ENCODE assay signal across 22 cellular contexts in genomic region chr2:69964353-69964831, GRCh38. TPM values are rescaled to one million over a fixed set of nuclear protein-coding genes. Genes with fewer than 3 reads are reported as not detected.
DNase-seq lines count a peak whose midpoint lies in the region; ATAC-seq and TF ChIP-seq lines count a peak whose summit lies in the region.
"Had no signal": no experiment of that assay in that cellular context is flagged by ENCODE, and none has a peak within 500 bp of the region (broad histone marks: within the 10 kb centered on the region; RNA-seq: fewer than 3 reads in every experiment).

No MANE protein-coding gene starts in this region.

- H3K27ac ChIP-seq in mammary epithelial cell (ENCODE audit: insufficient read depth, low read depth, low read length) (no peak overlapping the region), breast epithelium (peak overlapping the region in 1 of 2 donors; percentile 39), hepatocyte (peak overlapping the region; percentile 73), transverse colon (peak overlapping the region in 3 of 4 donors; percentile 17 to 54 (median 34))
- H3K27ac ChIP-seq: gastroesophageal sphincter, lower lobe of right lung, SJSA1 had no signal

- no peak for TF ChIP-seq POLR2A in breast epithelium (IDR thresholded peaks at IDR 0.05)
- TF ChIP-seq POLR2A in transverse colon (IDR thresholded peaks at IDR 0.05), result peak; percentile 34

- ATAC-seq in GM18861 (IDR thresholded peaks at IDR 0.05; ENCODE audit: unreplicated experiment), result no peak
- ATAC-seq: activated CD8-positive, alpha-beta T cell treated with anti-CD3 and anti-CD28 coated beads for 36 hours; gastroesophageal sphincter; lower lobe of right lung had no signal

- no peak overlapping the region for H3K9ac ChIP-seq in mammary epithelial cell (ENCODE audit: insufficient read depth, low read length)
- peak overlapping the region; percentile 33 for H3K9ac ChIP-seq in mucosa of stomach (ENCODE audit: low read length)

- H3K4me2 ChIP-seq in mammary epithelial cell (ENCODE audit: insufficient read depth, low read depth, low read length) (no peak overlapping the region), hepatocyte (peak overlapping the region; percentile 5)

- BruUV-seq in mammary epithelial cell (replicated peaks; lab: Mats Ljungman, UMichigan), result no TSS peak

- intact Hi-C loops in mammary epithelial cell (cut with micrococcal nuclease) (no loop called here), breast epithelium (cut with DNase I; ENCODE audit: low total_unique reads) (no loop called here), transverse colon (cut with DNase I; ENCODE audit: low total_unique reads) (no loop called here)

- H3K27me3 ChIP-seq in mammary epithelial cell (ENCODE audit: insufficient read depth, low read length) (no peaks in the 10 kb centered on the region), breast epithelium (no peaks in the 10 kb centered on the region), hepatocyte (no peaks in the 10 kb centered on the region), mucosa of stomach (ENCODE audit: control insufficient read depth, insufficient read depth, low read length) (no peaks in the 10 kb centered on the region), transverse colon (no peaks in the 10 kb centered on the region)
- H3K27me3 ChIP-seq: gastroesophageal sphincter, SJSA1 had no signal

- H2AFZ ChIP-seq in mammary epithelial cell (ENCODE audit: low read depth, low read length) (peak overlapping the region; percentile 77), hepatocyte (no peak overlapping the region)

- peaks cover 7% of the 10 kb centered on the region for H3K4me1 ChIP-seq in mammary epithelial cell (ENCODE audit: insufficient read depth, low read length)
- peaks cover 0 to 6% of the 10 kb centered on the region in 2 donors for H3K4me1 ChIP-seq in breast epithelium
- H3K4me1 ChIP-seq in hepatocyte (ENCODE audit: insufficient read depth), result no peaks in the 10 kb centered on the region
- peaks cover 34% of the 10 kb centered on the region for H3K4me1 ChIP-seq in mucosa of stomach (ENCODE audit: control insufficient read depth, insufficient read depth, low read length)
- H3K4me1 ChIP-seq in transverse colon, result peaks cover 0 to 16% (median 7%) of the 10 kb centered on the region in 4 donors
- H3K4me1 ChIP-seq: gastroesophageal sphincter, HAP-1, lower lobe of right lung, SJSA1 had no signal

- no peak for TF ChIP-seq CTCF in mammary epithelial cell (conservative IDR thresholded peaks at IDR 0.05 in 1 of 2, IDR thresholded peaks at IDR 0.05 in 1 of 2; ENCODE audit: extremely low read depth in 1 of 2, insufficient read depth in 1 of 2, low read depth in 1 of 2, low read length in 2 of 2)
- TF ChIP-seq CTCF in breast epithelium (IDR thresholded peaks at IDR 0.05), result no peak
- no peak for TF ChIP-seq CTCF in hepatocyte (IDR thresholded peaks at IDR 0.05; ENCODE audit: poor library complexity)
- no peak for TF ChIP-seq CTCF in transverse colon (IDR thresholded peaks at IDR 0.05)

- DNase-seq in mammary epithelial cell, result no peak
- DNase-seq in breast epithelium (ENCODE audit: low spot score in 2 of 2), result no peak
- DNase-seq in hepatocyte (ENCODE audit: low spot score), result peak; percentile 42
- peak; percentile 56 for DNase-seq in transverse colon
- DNase-seq in NCI-H1930 (lab: John Stamatoyannopoulos, UW), result no peak
- DNase-seq in anterior cingulate cortex (lab: John Stamatoyannopoulos, UW), result no peak
- DNase-seq: activated CD4-positive, alpha-beta T cell treated with anti-CD3 and anti-CD28 coated beads for 1 hour; activated CD8-positive, alpha-beta T cell treated with anti-CD3 and anti-CD28 coated beads for 36 hours; aorta; caudate nucleus; lower lobe of right lung; NCI-H1105; NCI-H187 treated with DMSO at 0.1 percent for 48 hours; NCI-H526; retina; T-cell had no signal

- no peak for TF ChIP-seq EP300 in transverse colon (IDR thresholded peaks at IDR 0.05; ENCODE audit: low read depth)

- dilution Hi-C loops in mammary epithelial cell (cut with HindIII; ENCODE audit: low sequenced_read_pairs), result no loop called here

- H3K9me3 ChIP-seq in mammary epithelial cell (replicated peaks; ENCODE audit: insufficient read depth, low read length), result no peaks in the 10 kb centered on the region
- no peaks in the 10 kb centered on the region for H3K9me3 ChIP-seq in breast epithelium
- no peaks in the 10 kb centered on the region for H3K9me3 ChIP-seq in hepatocyte (ENCODE audit: low read depth)
- H3K9me3 ChIP-seq in mucosa of stomach (ENCODE audit: control insufficient read depth, low read length), result no peaks in the 10 kb centered on the region
- H3K9me3 ChIP-seq in transverse colon, result no peaks in the 10 kb centered on the region
- H3K9me3 ChIP-seq: gastroesophageal sphincter, HAP-1, lower lobe of right lung, SJSA1 had no signal

- H3K9me2 ChIP-seq in hepatocyte (replicated peaks; ENCODE audit: insufficient read depth), result no peaks in the 10 kb centered on the region

- H3K4me3 ChIP-seq in mammary epithelial cell (replicated peaks in 1 of 3; ENCODE audit: insufficient read depth in 1 of 3, low read depth in 2 of 3, low read length in 3 of 3) (no peak overlapping the region), breast epithelium (no peak overlapping the region), hepatocyte (no peak overlapping the region), mucosa of stomach (ENCODE audit: low read length) (no peak overlapping the region), transverse colon (no peak overlapping the region)
- H3K4me3 ChIP-seq: gastroesophageal sphincter, HAP-1, lower lobe of right lung, SJSA1, skin epidermis had no signal

- H4K20me1 ChIP-seq in mammary epithelial cell (ENCODE audit: insufficient read depth, low read length) (no peaks in the 10 kb centered on the region), hepatocyte (ENCODE audit: insufficient read depth, poor library complexity, severe bottlenecking) (no peaks in the 10 kb centered on the region)

- in situ Hi-C loops in mammary epithelial cell (cut with MboI; ENCODE audit: low sequenced_read_pairs in 2 of 2), result no loop called here
- in situ Hi-C loops in transverse colon (cut with MboI; ENCODE audit: low pct_ligation_motif_present in 1 of 4, low pct_unique_long_range_greater_than_20kb in 1 of 4, low sequenced_read_pairs in 3 of 4), result no loop called here

- H3K79me2 ChIP-seq in mammary epithelial cell (ENCODE audit: insufficient read depth, low read length) (no peaks in the 10 kb centered on the region), hepatocyte (no peaks in the 10 kb centered on the region)

- WGBS in mammary epithelial cell (ENCODE audit: low coverage, missing lambda C conversion rate), result 52% methylated on average over 5 of the region's 7 CpGs
- WGBS in hepatocyte (ENCODE audit: low lambda C conversion rate, missing lambda C conversion rate), result 60% methylated on average over 7 of the region's 7 CpGs
- WGBS in transverse colon (ENCODE audit: low coverage in 1 of 2), 2 donors, result 20 to 64% methylated on average over 1 to 7 of the region's 7 CpGs

- H3K36me3 ChIP-seq in mammary epithelial cell (ENCODE audit: insufficient read depth, low read length) (no peaks in the 10 kb centered on the region), breast epithelium (no peaks in the 10 kb centered on the region), hepatocyte (replicated peaks; ENCODE audit: insufficient read depth, low read depth) (no peaks in the 10 kb centered on the region), mucosa of stomach (ENCODE audit: control insufficient read depth, insufficient read depth, low read length) (no peaks in the 10 kb centered on the region), transverse colon (no peaks in the 10 kb centered on the region)
- H3K36me3 ChIP-seq: gastroesophageal sphincter, HAP-1, lower lobe of right lung, SJSA1 had no signal

- CTCF ChIA-PET in mammary epithelial cell (lab: Charles Lee; ENCODE audit: low non-redundant PET), result no interaction called here

RNA-seq across cellular contexts. Expression of gene ASPRV1, which starts 3.0 kb away (rescaled TPM):
- total RNA-seq in mammary epithelial cell, result under 1 TPM in 1 of 2 donors, not detected in 1; 0.17 TPM
- polyA plus RNA-seq in mammary epithelial cell, result 0.05 TPM
- polyA minus RNA-seq in mammary epithelial cell, result not detected
- 1 to 10 TPM; 1.6 to 4.5 (median 1.8) TPM for total RNA-seq in breast epithelium
- total RNA-seq in hepatocyte, result 0.24 and 0.73 TPM in 2 replicates
- 0.66 TPM in 1 of 2 replicates, not detected in the other for polyA plus RNA-seq in hepatocyte
- total RNA-seq in transverse colon, result 1 to 10 TPM in 1 of 4 donors, under 1 TPM in 1, not detected in 2; 0.95 to 1.2 TPM

RNA-seq across cellular contexts. Expression of gene MXD1, which starts 49.5 kb away (rescaled TPM):
- total RNA-seq in mammary epithelial cell, result 10 to 100 TPM in 1 of 2 donors, 1 to 10 TPM in 1; 8.7 to 21.1 TPM
- polyA plus RNA-seq in mammary epithelial cell, result 5.5 TPM
- polyA minus RNA-seq in mammary epithelial cell, result 6.8 TPM
- total RNA-seq in breast epithelium, result 10 to 100 TPM in 2 of 3 donors, 1 to 10 TPM in 1; 5.8 to 17.3 (median 10.2) TPM
- total RNA-seq in hepatocyte, result 25.8 and 29.7 TPM in 2 replicates
- polyA plus RNA-seq in hepatocyte, result 41.8 and 45.4 TPM in 2 replicates
- total RNA-seq in transverse colon, result 100 to 1,000 TPM in 2 of 4 donors, 10 to 100 TPM in 2; 11.7 to 154 (median 113) TPM

Comparison
In these comparisons a context has a peak if more than half of its experiments do, and no peak if none do; other contexts are left out.
1. DNase-seq: peak in hepatocyte (single experiment) and transverse colon (single experiment); none in mammary epithelial cell (single experiment), breast epithelium (0 of 2), NCI-H1930 (0 of 2) and anterior cingulate cortex (0 of 58).